Comparison of ENCODE assay signal across 8 cellular contexts in genomic region chr15:99249270-99249817, GRCh38. TPM values are rescaled to one million over a fixed set of nuclear protein-coding genes. Genes with fewer than 3 reads are reported as not detected.
DNase-seq lines count a peak whose midpoint lies in the region; TF ChIP-seq lines count a peak whose summit lies in the region.

Gene TTC23, minus strand, starts transcription at chr15:99249581. Its CDS starts 20,869 bp downstream, at chr15:99228712.

- WGBS in esophagus muscularis mucosa: 8% methylated on average over 12 of the region's 12 CpGs

- TF ChIP-seq CTCF in esophagus muscularis mucosa (IDR thresholded peaks at IDR 0.05) (no peak), vagina (IDR thresholded peaks at IDR 0.05) (no peak)

- H3K27me3 Mint-ChIP-seq in activated CD4-positive, alpha-beta T cell treated with anti-CD3 and anti-CD28 coated beads, Interleukin-2, amount 10 ng/mL, durations not matched to agents 7 days and 5 days: no peaks in the 10 kb centered on the region

- H3K9ac ChIP-seq in SK-N-MC (ENCODE audit: insufficient read length) (peak within 1 kb of the TSS; percentile 92), mucosa of rectum (ENCODE audit: low read depth in 1 of 2, low read length in 2 of 2) (peak within 1 kb of the TSS; percentile 78 to 88)

- H3K27ac Mint-ChIP-seq in activated CD4-positive, alpha-beta T cell treated with anti-CD3 and anti-CD28 coated beads, Interleukin-2, amount 10 ng/mL, durations not matched to agents 7 days and 5 days: peak within 1 kb of the TSS; percentile 88

- no peak for TF ChIP-seq EP300 in esophagus muscularis mucosa (IDR thresholded peaks at IDR 0.05)

- no peaks in the 10 kb centered on the region for H3K27me3 ChIP-seq in esophagus muscularis mucosa
- no peaks in the 10 kb centered on the region for H3K27me3 ChIP-seq in mucosa of rectum (ENCODE audit: control insufficient read depth in 2 of 2, insufficient read depth in 2 of 2, low read length in 2 of 2)
- H3K27me3 ChIP-seq in vagina: no peaks in the 10 kb centered on the region

- H3K27ac ChIP-seq in SK-N-MC: peak within 1 kb of the TSS; percentile 98
- H3K27ac ChIP-seq in esophagus muscularis mucosa (replicated peaks in 1 of 4): peak within 1 kb of the TSS; percentile 85 to 95 (median 92)
- H3K27ac ChIP-seq in mucosa of rectum (ENCODE audit: low read depth in 2 of 2, low read length in 2 of 2): peak within 1 kb of the TSS; percentile 95 to 96
- H3K27ac ChIP-seq in vagina: peak within 1 kb of the TSS; percentile 86

- H3K9me3 Mint-ChIP-seq in activated CD4-positive, alpha-beta T cell treated with anti-CD3 and anti-CD28 coated beads, Interleukin-2, amount 10 ng/mL, durations not matched to agents 7 days and 5 days: peaks cover 6% of the 10 kb centered on the region

- TF ChIP-seq POLR2A in esophagus muscularis mucosa (IDR thresholded peaks at IDR 0.05; ENCODE audit: low read depth) (no peak), vagina (IDR thresholded peaks at IDR 0.05) (peak in 1 of 2 donors; percentile 22)

- peak; percentile 13 for DNase-seq in activated CD4-positive, alpha-beta T cell treated with anti-CD3 and anti-CD28 coated beads, Interleukin-2, amount 10 ng/mL, durations not matched to agents 7 days and 5 days
- DNase-seq in activated CD4-positive, alpha-beta T cell treated with anti-CD3 and anti-CD28 coated beads, Interleukin-2, amount 50 U/mL, for 4 hours: no peak
- DNase-seq in SK-N-MC (ENCODE audit: low read depth, low spot score) (peak; percentile 98), esophagus muscularis mucosa (ENCODE audit: extremely low spot score) (no peak), vagina (ENCODE audit: extremely low spot score in 2 of 2) (no peak), NCI-H1105 (lab: John Stamatoyannopoulos, UW) (no peak), DMS79 treated with DMSO at 0.1 percent for 48 hours (lab: John Stamatoyannopoulos, UW) (no peak)

- CTCF ChIA-PET in activated CD4-positive, alpha-beta T cell treated with anti-CD3 and anti-CD28 coated beads, Interleukin-2, amount 10 ng/mL, durations not matched to agents 7 days and 5 days (lab: Charles Lee): no interaction called here

- no peaks in the 10 kb centered on the region for H3K36me3 ChIP-seq in SK-N-MC (ENCODE audit: insufficient read depth, low read length)
- H3K36me3 ChIP-seq in esophagus muscularis mucosa: peaks cover 0 to 9% (median 4%) of the 10 kb centered on the region in 4 donors
- no peaks in the 10 kb centered on the region for H3K36me3 ChIP-seq in mucosa of rectum (ENCODE audit: control insufficient read depth in 2 of 2, insufficient read depth in 2 of 2, low read length in 2 of 2)
- H3K36me3 ChIP-seq in vagina: no peaks in the 10 kb centered on the region

- peaks cover 20 to 56% (median 46%) of the 10 kb centered on the region in 4 donors for H3K4me1 ChIP-seq in esophagus muscularis mucosa
- H3K4me1 ChIP-seq in mucosa of rectum (ENCODE audit: control insufficient read depth in 2 of 2, insufficient read depth in 2 of 2, low read length in 2 of 2): peaks cover 15 to 18% of the 10 kb centered on the region in 2 donors
- H3K4me1 ChIP-seq in vagina: peaks cover 44% of the 10 kb centered on the region

- peaks cover 29% of the 10 kb centered on the region for H3K4me1 Mint-ChIP-seq in activated CD4-positive, alpha-beta T cell treated with anti-CD3 and anti-CD28 coated beads, Interleukin-2, amount 10 ng/mL, durations not matched to agents 7 days and 5 days

- intact Hi-C loops in esophagus muscularis mucosa (cut with DNase I): no loop called here
- intact Hi-C loops in vagina (cut with DNase I): no loop called here

- peak within 1 kb of the TSS; percentile 80 for H3K4me3 Mint-ChIP-seq in activated CD4-positive, alpha-beta T cell treated with anti-CD3 and anti-CD28 coated beads, Interleukin-2, amount 10 ng/mL, durations not matched to agents 7 days and 5 days

- no peaks in the 10 kb centered on the region for H3K9me3 ChIP-seq in SK-N-MC (ENCODE audit: low read depth, low read length)
- H3K9me3 ChIP-seq in esophagus muscularis mucosa: no peaks in the 10 kb centered on the region
- no peaks in the 10 kb centered on the region for H3K9me3 ChIP-seq in mucosa of rectum (ENCODE audit: control insufficient read depth in 2 of 2, low read length in 2 of 2)
- no peaks in the 10 kb centered on the region for H3K9me3 ChIP-seq in vagina

- peaks cover 11% of the 10 kb centered on the region for H3K36me3 Mint-ChIP-seq in activated CD4-positive, alpha-beta T cell treated with anti-CD3 and anti-CD28 coated beads, Interleukin-2, amount 10 ng/mL, durations not matched to agents 7 days and 5 days (ENCODE audit: low read depth)

- POLR2A ChIA-PET in activated CD4-positive, alpha-beta T cell treated with anti-CD3 and anti-CD28 coated beads, Interleukin-2, amount 10 ng/mL, durations not matched to agents 7 days and 5 days (lab: Charles Lee): no interaction called here

- peak within 1 kb of the TSS; percentile 89 for H3K4me3 ChIP-seq in SK-N-MC
- peak within 1 kb of the TSS; percentile 78 to 90 (median 84) for H3K4me3 ChIP-seq in esophagus muscularis mucosa
- peak within 1 kb of the TSS; percentile 85 to 88 for H3K4me3 ChIP-seq in mucosa of rectum (ENCODE audit: low read length in 2 of 2)
- peak within 1 kb of the TSS; percentile 71 to 86 for H3K4me3 ChIP-seq in vagina

RNA-seq across cellular contexts. Expression of gene TTC23, which starts in this region (rescaled TPM):
- total RNA-seq in activated CD4-positive, alpha-beta T cell treated with anti-CD3 and anti-CD28 coated beads, Interleukin-2, amount 10 ng/mL, durations not matched to agents 7 days and 5 days: 1 to 10 TPM; 1.6 to 3.1 TPM
- 10 to 100 TPM; 14.7 to 25.3 (median 19.3) TPM for total RNA-seq in esophagus muscularis mucosa
- total RNA-seq in vagina: 64.1 TPM

Comparison
In these comparisons a context has a peak if more than half of its experiments do, and no peak if none do; other contexts are left out.
1. DNase-seq: peak in activated CD4-positive, alpha-beta T cell treated with anti-CD3 and anti-CD28 coated beads, Interleukin-2, amount 10 ng/mL, durations not matched to agents 7 days and 5 days (single experiment) and SK-N-MC (single experiment); none in activated CD4-positive, alpha-beta T cell treated with anti-CD3 and anti-CD28 coated beads, Interleukin-2, amount 50 U/mL, for 4 hours (0 of 2), esophagus muscularis mucosa (single experiment), vagina (0 of 2), NCI-H1105 (single experiment) and DMS79 treated with DMSO at 0.1 percent for 48 hours (single experiment).
2. Peak in every context shown above with its lines, with median percentiles within 50 percentile points of each other: H3K27ac ChIP-seq and H3K4me3 ChIP-seq.